8 cellular contexts compared by ENCODE assay signal in genomic region chr7:76560157-76560556, GRCh38. TPM values are rescaled to one million over a fixed set of nuclear protein-coding genes. Genes with fewer than 3 reads are reported as not detected.
"Had no signal": no experiment of that assay in that cellular context is flagged by ENCODE, and none has a peak within 500 bp of the region (broad histone marks: within the 10 kb centered on the region; RNA-seq: fewer than 3 reads in every experiment).

No MANE protein-coding gene starts in this region.

RNA-seq across cellular contexts. Expression of gene SPDYE16, which starts 17.1 kb away (rescaled TPM):
- total RNA-seq: colonic mucosa, esophagus mucosa, esophagus squamous epithelium, glomerular endothelial cell, left ventricle myocardium superior, lung microvascular endothelial cell, mesenteric fat pad, mucosa of gallbladder had no signal
